8 cellular contexts compared by ENCODE assay signal in the genomic region with DNA sequence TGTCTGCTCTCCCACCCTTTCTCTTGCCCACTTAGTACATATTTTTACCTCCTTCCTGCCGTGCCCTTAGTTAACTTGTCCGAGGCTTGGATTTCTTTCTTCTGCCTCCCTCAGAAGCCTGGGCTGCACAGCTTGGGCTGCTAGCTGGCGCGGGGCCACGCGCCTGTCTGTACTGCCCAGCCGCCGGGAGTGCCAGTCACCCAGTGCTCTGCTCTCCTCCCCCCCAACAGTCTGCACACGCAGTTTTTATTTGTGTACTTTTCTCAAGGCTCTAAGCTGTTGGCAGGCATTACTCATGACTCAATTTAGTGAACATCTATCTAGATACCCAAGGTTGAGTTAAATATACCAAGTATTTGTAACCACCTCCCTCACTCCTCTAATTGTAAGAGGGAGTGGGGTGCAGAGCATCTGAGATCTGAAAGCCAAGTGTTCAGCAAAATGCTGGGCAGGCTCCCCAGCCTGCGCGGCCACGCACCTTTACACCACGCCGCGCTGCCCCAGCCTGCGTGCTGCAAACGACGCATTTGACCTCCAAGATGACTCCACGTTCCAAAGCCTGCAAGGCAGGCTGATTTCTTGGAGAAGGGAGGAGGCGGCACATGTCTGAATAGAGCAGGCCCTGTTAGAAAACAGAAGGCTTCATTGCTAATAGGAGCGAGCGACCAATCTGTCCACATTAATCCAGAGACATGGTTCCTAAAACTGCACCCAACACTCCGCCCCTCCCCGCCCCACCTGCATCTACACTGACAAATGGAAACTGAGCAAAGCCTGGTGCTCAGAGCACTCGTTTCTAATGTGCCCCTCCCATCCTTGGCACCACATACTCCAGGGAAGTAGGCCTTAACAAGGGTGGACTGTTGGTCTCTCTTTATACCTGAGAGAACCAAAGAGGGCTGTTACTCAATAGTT. TPM values are rescaled to one million over a fixed set of nuclear protein-coding genes. Genes with fewer than 3 reads are reported as not detected.
DNase-seq lines count a peak whose midpoint lies in the region; ATAC-seq and TF ChIP-seq lines count a peak whose summit lies in the region.

No MANE protein-coding gene starts in this region.

- ATAC-seq in HG02763 (IDR thresholded peaks at IDR 0.05; ENCODE audit: unreplicated experiment) = no peak
- no peak for ATAC-seq in stimulated activated effector memory CD8-positive, alpha-beta T cell treated with anti-CD3 and anti-CD28 coated beads, Interleukin-12 subunit alpha, Interleukin-12 subunit beta, amount 100 ng/mL, for 72 hours

- no peak for TF ChIP-seq CTCF in tibial nerve (IDR thresholded peaks at IDR 0.05)
- TF ChIP-seq CTCF in type B pancreatic cell (conservative IDR thresholded peaks at IDR 0.05) = no peak

- H3K27ac ChIP-seq in layer of hippocampus (ENCODE audit: low read depth, low read length) (peak overlapping the region; percentile 97), tibial nerve (peak overlapping the region; percentile 23 to 78 (median 63))

- H3K4me1 Mint-ChIP-seq in stimulated activated effector memory CD8-positive, alpha-beta T cell treated with anti-CD3 and anti-CD28 coated beads, Interleukin-12 subunit alpha, Interleukin-12 subunit beta, amount 100 ng/mL, for 72 hours = peaks cover 9% of the 10 kb centered on the region
- H3K4me1 Mint-ChIP-seq in type B pancreatic cell (ENCODE audit: unreplicated experiment) = peaks cover 8% of the 10 kb centered on the region

- peak in 1 of 2 donors; percentile 37 for TF ChIP-seq EP300 in tibial nerve (IDR thresholded peaks at IDR 0.05)

- TF ChIP-seq POLR2A in tibial nerve (IDR thresholded peaks at IDR 0.05) = peak in 1 of 2 donors; percentile 11

- peaks cover 0 to 31% (median 6%) of the 10 kb centered on the region in 4 donors for H3K4me1 ChIP-seq in tibial nerve

- no peaks in the 10 kb centered on the region for H3K9me3 Mint-ChIP-seq in stimulated activated effector memory CD8-positive, alpha-beta T cell treated with anti-CD3 and anti-CD28 coated beads, Interleukin-12 subunit alpha, Interleukin-12 subunit beta, amount 100 ng/mL, for 72 hours
- no peaks in the 10 kb centered on the region for H3K9me3 Mint-ChIP-seq in type B pancreatic cell

- DNase-seq in DMS79 treated with DMSO at 0.1 percent for 48 hours (lab: John Stamatoyannopoulos, UW) (peak; percentile 36), DMS79 (lab: John Stamatoyannopoulos, UW) (no peak), brain pericyte (ENCODE audit: low read depth, low spot score) (peak; percentile 22), tibial nerve (ENCODE audit: low spot score in 2 of 2) (no peak), type B pancreatic cell (ENCODE audit: extremely low spot score, unreplicated experiment) (no peak)
- DNase-seq in stimulated activated effector memory CD8-positive, alpha-beta T cell treated with anti-CD3 and anti-CD28 coated beads, Interleukin-12 subunit alpha, Interleukin-12 subunit beta, amount 100 ng/mL, for 72 hours (ENCODE audit: low spot score in 2 of 2) = no peak

- no peak overlapping the region for H3K4me3 ChIP-seq in tibial nerve

- H3K9me3 ChIP-seq in tibial nerve = no peaks in the 10 kb centered on the region

- H3K27me3 ChIP-seq in layer of hippocampus (ENCODE audit: control insufficient read depth, insufficient read depth, low read length) (no peaks in the 10 kb centered on the region), tibial nerve (no peaks in the 10 kb centered on the region)

- H3K27ac Mint-ChIP-seq in stimulated activated effector memory CD8-positive, alpha-beta T cell treated with anti-CD3 and anti-CD28 coated beads, Interleukin-12 subunit alpha, Interleukin-12 subunit beta, amount 100 ng/mL, for 72 hours = no peak overlapping the region
- H3K27ac Mint-ChIP-seq in type B pancreatic cell = no peak overlapping the region

- H3K36me3 Mint-ChIP-seq in stimulated activated effector memory CD8-positive, alpha-beta T cell treated with anti-CD3 and anti-CD28 coated beads, Interleukin-12 subunit alpha, Interleukin-12 subunit beta, amount 100 ng/mL, for 72 hours = peaks cover 24% of the 10 kb centered on the region
- peaks cover 17% of the 10 kb centered on the region for H3K36me3 Mint-ChIP-seq in type B pancreatic cell

- H3K27me3 Mint-ChIP-seq in type B pancreatic cell = peaks cover 10% of the 10 kb centered on the region

- H3K4me3 Mint-ChIP-seq in stimulated activated effector memory CD8-positive, alpha-beta T cell treated with anti-CD3 and anti-CD28 coated beads, Interleukin-12 subunit alpha, Interleukin-12 subunit beta, amount 100 ng/mL, for 72 hours = no peak overlapping the region
- no peak overlapping the region for H3K4me3 Mint-ChIP-seq in type B pancreatic cell

- 56 to 67% methylated on average over 25 of the region's 25 CpGs for WGBS in tibial nerve, 2 donors

- H3K36me3 ChIP-seq in tibial nerve = peaks cover 0 to 26% (median 3%) of the 10 kb centered on the region in 3 donors

RNA-seq across cellular contexts. Expression of gene CACNA2D4, which starts 18.2 kb away (rescaled TPM):
- 10 to 100 TPM; 10.1 to 16.2 (median 11.4) TPM for total RNA-seq in tibial nerve
- 0.87 and 1.1 TPM in 2 replicates for total RNA-seq in type B pancreatic cell (ENCODE audit: low replicate concordance)

Comparison
In these comparisons a context has a peak if more than half of its experiments do, and no peak if none do; other contexts are left out.
1. DNase-seq: peak in DMS79 treated with DMSO at 0.1 percent for 48 hours (single experiment) and brain pericyte (single experiment); none in DMS79 (single experiment), tibial nerve (0 of 2), stimulated activated effector memory CD8-positive, alpha-beta T cell treated with anti-CD3 and anti-CD28 coated beads, Interleukin-12 subunit alpha, Interleukin-12 subunit beta, amount 100 ng/mL, for 72 hours (0 of 2) and type B pancreatic cell (single experiment).